18 cellular contexts compared by ENCODE assay signal in genomic region chr2:203002054-203002821, GRCh38. TPM values are rescaled to one million over a fixed set of nuclear protein-coding genes. Genes with fewer than 3 reads are reported as not detected.
DNase-seq lines count a peak whose midpoint lies in the region; ATAC-seq, FAIRE-seq and TF ChIP-seq lines count a peak whose summit lies in the region.
"Had no signal": no experiment of that assay in that cellular context is flagged by ENCODE, and none has a peak within 500 bp of the region (broad histone marks: within the 10 kb centered on the region; RNA-seq: fewer than 3 reads in every experiment).

No MANE protein-coding gene starts in this region.

- H3K27ac ChIP-seq in A549: no peak overlapping the region
- H3K27ac ChIP-seq: SK-N-MC, thyroid gland had no signal

- CTCF ChIA-PET in A549 (lab: Yijun Ruan, JAX): no interaction called here

- H3K4me1 ChIP-seq in A549 (peaks cover 9% of the 10 kb centered on the region; the same call in 2 of the 3 replicates), mucosa of descending colon (ENCODE audit: low read depth) (no peaks in the 10 kb centered on the region)
- H3K4me1 ChIP-seq: thyroid gland had no signal

- no peak for TF ChIP-seq POLR2A in A549 (IDR thresholded peaks at IDR 0.05; ENCODE audit: low read length)

- peak overlapping the region; percentile 25; the same call in 1 of the 3 replicates for H3K4me2 ChIP-seq in A549
- H3K4me2 ChIP-seq: GM23338 had no signal

- intact Hi-C loops in mucosa of descending colon (cut with DNase I, micrococcal nuclease): no loop called here

- no peak for TF ChIP-seq EP300 in A549 (IDR thresholded peaks at IDR 0.05)

- TF ChIP-seq RAD21 in A549 (conservative IDR thresholded peaks at IDR 0.05 in 1 of 2, IDR thresholded peaks at IDR 0.05 in 1 of 2): no peak

- TF ChIP-seq CTCF in A549 (IDR thresholded peaks at IDR 0.05): no peak
- TF ChIP-seq CTCF in fibroblast of the aortic adventitia (IDR thresholded peaks at IDR 0.05; ENCODE audit: insufficient read depth, low read length): no peak
- no peak for TF ChIP-seq CTCF in mucosa of descending colon (IDR thresholded peaks at IDR 0.05)

- WGBS in A549 (ENCODE audit: missing lambda C conversion rate): 69% methylated on average over 3 of the region's 3 CpGs

- H3K9me3 ChIP-seq in A549 (no peaks in the 10 kb centered on the region), mucosa of descending colon (no peaks in the 10 kb centered on the region)
- H3K9me3 ChIP-seq: thyroid gland had no signal

- H3K4me3 ChIP-seq in A549: no peak overlapping the region
- H3K4me3 ChIP-seq in fibroblast of the aortic adventitia (ENCODE audit: low read depth, low read length): no peak overlapping the region
- no peak overlapping the region for H3K4me3 ChIP-seq in mucosa of descending colon
- H3K4me3 ChIP-seq: GM23338, SK-N-MC, thyroid gland had no signal

- H3K36me3 ChIP-seq in mucosa of descending colon (ENCODE audit: low read depth): no peaks in the 10 kb centered on the region
- H3K36me3 ChIP-seq: thyroid gland had no signal

- ATAC-seq in A549 (peak in 1 of 2 experiments; percentile 68; a peak in 3 of 6 replicates), mucosa of descending colon (peak; percentile 88), GM21737 (IDR thresholded peaks at IDR 0.05; ENCODE audit: unreplicated experiment) (no peak)
- ATAC-seq: GM23338, left ventricle myocardium superior, T-helper 17 cell had no signal

- FAIRE-seq in A549 (lab: Jason Lieb, UNC): no peak

- DNase-seq in A549 (ENCODE audit: low read depth in 1 of 2, low spot score in 1 of 2) (peak in 1 of 2 experiments; percentile 24), LoVo (ENCODE audit: low spot score) (peak; percentile 17), fibroblast of the aortic adventitia (ENCODE audit: low read depth) (peak; percentile 4), mucosa of descending colon (no peak), DMS53 treated with DMSO at 0.1 percent for 48 hours (lab: John Stamatoyannopoulos, UW; ENCODE audit: unreplicated experiment) (no peak)
- DNase-seq in activated CD4-positive, alpha-beta T cell treated with anti-CD3 and anti-CD28 coated beads for 48 hours: no peak
- no peak for DNase-seq in activated naive CD4-positive, alpha-beta T cell treated with anti-CD3 and anti-CD28 coated beads, Interleukin-2, amount 50 U/mL, for 16 hours
- DNase-seq: activated CD4-positive, alpha-beta T cell treated with anti-CD3 and anti-CD28 coated beads, Interleukin-2, amount 10 ng/mL, durations not matched to agents 24 days and 14 days; effector CD8-positive, alpha-beta T cell; left ventricle myocardium superior; NCI-H1436; NCI-H510A treated with DMSO at 0.1 percent for 48 hours; stimulated activated CD4-positive, alpha-beta T cell treated with anti-CD3 and anti-CD28 coated beads, Interleukin-4, amount 100 ng/mL, for 1 hour; T-helper 17 cell; thyroid gland had no signal

- POLR2A ChIA-PET in A549 (lab: Yijun Ruan, JAX): interaction anchor here (0.6 kb wide), 1 partner anchor 91 kb away, joined by 3 read pairs; the partner anchor contains the start of gene WDR12

TF ChIP-seq in A549, 52 proteins besides CTCF, POLR2A, EP300 and RAD21:
- no peak for TF ChIP-seq HDAC2 (IDR thresholded peaks at IDR 0.05)
- no peak for TF ChIP-seq NFE2L2 (conservative IDR thresholded peaks at IDR 0.05; ENCODE audit: low read length)
- no peak for TF ChIP-seq ZNF302 (CRISPR knock-in tag; IDR thresholded peaks at IDR 0.05)
- TF ChIP-seq JUN (IDR thresholded peaks at IDR 0.05): no peak
- TF ChIP-seq CBX2 (IDR thresholded peaks at IDR 0.05; ENCODE audit: borderline replicate concordance, low read depth): no peak
- no peak for TF ChIP-seq HEYL (CRISPR knock-in tag; IDR thresholded peaks at IDR 0.05)
- no peak for TF ChIP-seq BHLHE40 (IDR thresholded peaks at IDR 0.05; ENCODE audit: low read depth, low read length)
- TF ChIP-seq ZSCAN20 (CRISPR knock-in tag; IDR thresholded peaks at IDR 0.05): no peak
- TF ChIP-seq, protein P1, sequence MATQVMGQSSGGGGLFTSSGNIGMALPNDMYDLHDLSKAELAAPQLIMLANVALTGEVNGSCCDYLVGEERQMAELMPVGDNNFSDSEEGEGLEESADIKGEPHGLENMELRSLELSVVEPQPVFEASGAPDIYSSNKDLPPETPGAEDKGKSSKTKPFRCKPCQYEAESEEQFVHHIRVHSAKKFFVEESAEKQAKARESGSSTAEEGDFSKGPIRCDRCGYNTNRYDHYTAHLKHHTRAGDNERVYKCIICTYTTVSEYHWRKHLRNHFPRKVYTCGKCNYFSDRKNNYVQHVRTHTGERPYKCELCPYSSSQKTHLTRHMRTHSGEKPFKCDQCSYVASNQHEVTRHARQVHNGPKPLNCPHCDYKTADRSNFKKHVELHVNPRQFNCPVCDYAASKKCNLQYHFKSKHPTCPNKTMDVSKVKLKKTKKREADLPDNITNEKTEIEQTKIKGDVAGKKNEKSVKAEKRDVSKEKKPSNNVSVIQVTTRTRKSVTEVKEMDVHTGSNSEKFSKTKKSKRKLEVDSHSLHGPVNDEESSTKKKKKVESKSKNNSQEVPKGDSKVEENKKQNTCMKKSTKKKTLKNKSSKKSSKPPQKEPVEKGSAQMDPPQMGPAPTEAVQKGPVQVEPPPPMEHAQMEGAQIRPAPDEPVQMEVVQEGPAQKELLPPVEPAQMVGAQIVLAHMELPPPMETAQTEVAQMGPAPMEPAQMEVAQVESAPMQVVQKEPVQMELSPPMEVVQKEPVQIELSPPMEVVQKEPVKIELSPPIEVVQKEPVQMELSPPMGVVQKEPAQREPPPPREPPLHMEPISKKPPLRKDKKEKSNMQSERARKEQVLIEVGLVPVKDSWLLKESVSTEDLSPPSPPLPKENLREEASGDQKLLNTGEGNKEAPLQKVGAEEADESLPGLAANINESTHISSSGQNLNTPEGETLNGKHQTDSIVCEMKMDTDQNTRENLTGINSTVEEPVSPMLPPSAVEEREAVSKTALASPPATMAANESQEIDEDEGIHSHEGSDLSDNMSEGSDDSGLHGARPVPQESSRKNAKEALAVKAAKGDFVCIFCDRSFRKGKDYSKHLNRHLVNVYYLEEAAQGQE (IDR thresholded peaks at IDR 0.05): no peak
- no peak for TF ChIP-seq SREBF2 (IDR thresholded peaks at IDR 0.05)
- TF ChIP-seq HOXB13 (CRISPR knock-in tag; IDR thresholded peaks at IDR 0.05; ENCODE audit: low read depth): no peak
- no peak for TF ChIP-seq CBX8 (IDR thresholded peaks at IDR 0.05)
- no peak for TF ChIP-seq CEBPB (IDR thresholded peaks at IDR 0.05)
- TF ChIP-seq MAFK (IDR thresholded peaks at IDR 0.05; ENCODE audit: partially characterized antibody): no peak
- no peak for TF ChIP-seq SMC3 (IDR thresholded peaks at IDR 0.05)
- TF ChIP-seq RARB (CRISPR knock-in tag; IDR thresholded peaks at IDR 0.05): no peak
- TF ChIP-seq CHD2 (IDR thresholded peaks at IDR 0.05; ENCODE audit: low read length, partially characterized antibody): no peak
- TF ChIP-seq PBX3 (IDR thresholded peaks at IDR 0.05): no peak
- TF ChIP-seq ESRRA (IDR thresholded peaks at IDR 0.05; ENCODE audit: borderline replicate concordance, low read length): no peak
- no peak for TF ChIP-seq RNF2 (IDR thresholded peaks at IDR 0.05; ENCODE audit: borderline replicate concordance, low read depth)
TF ChIP-seq in A549: peak in this region for 0.

RNA-seq across cellular contexts. Expression of gene NBEAL1, which starts 12.4 kb away (rescaled TPM):
- 11.4 and 11.9 TPM in 2 replicates for polyA plus RNA-seq in A549 (2011; rRNA removed)
- polyA plus RNA-seq in A549 (2012; cell fraction: cytosol; rRNA removed): 2.4 and 2.6 TPM in 2 replicates
- polyA plus RNA-seq in A549 (2012; cell fraction: nucleus; rRNA removed): 1.7 and 2.3 TPM in 2 replicates
- polyA plus RNA-seq in A549 (2017; fragmentation: RNase III; extraction: RNeasy Plus Mini Kit Qiagen cat#74134 plus additional on column Dnase treatment): 3.8 to 5.4 TPM (median 4.2 TPM) in 3 replicates
- 22.6 and 27.8 TPM in 2 replicates for polyA minus RNA-seq in A549 (2011; rRNA and poly(A)+ RNA removed)
- 38.3 and 48.9 TPM in 2 replicates for total RNA-seq in fibroblast of the aortic adventitia (ENCODE audit: low replicate concordance)
- total RNA-seq in mucosa of descending colon: 100 to 1,000 TPM in 1 of 3 donors, 10 to 100 TPM in 2; 55.0 to 107 (median 81.0) TPM

Comparison
In these comparisons a context has a peak if more than half of its experiments do, and no peak if none do; other contexts are left out.
1. DNase-seq: peak in LoVo (single experiment) and fibroblast of the aortic adventitia (single experiment); none in mucosa of descending colon (0 of 3), activated CD4-positive, alpha-beta T cell treated with anti-CD3 and anti-CD28 coated beads for 48 hours (single experiment), DMS53 treated with DMSO at 0.1 percent for 48 hours (single experiment) and activated naive CD4-positive, alpha-beta T cell treated with anti-CD3 and anti-CD28 coated beads, Interleukin-2, amount 50 U/mL, for 16 hours (single experiment).